Comparison of ENCODE assay signal across 12 cellular contexts in genomic region chr6:53112404-53112803, GRCh38. TPM values are rescaled to one million over a fixed set of nuclear protein-coding genes. Genes with fewer than 3 reads are reported as not detected.
DNase-seq lines count a peak whose midpoint lies in the region; ATAC-seq and TF ChIP-seq lines count a peak whose summit lies in the region.
"Had no signal": no experiment of that assay in that cellular context is flagged by ENCODE, and none has a peak within 500 bp of the region (broad histone marks: within the 10 kb centered on the region; RNA-seq: fewer than 3 reads in every experiment).

No MANE protein-coding gene starts in this region.

- TF ChIP-seq CTCF in VCaP (conservative IDR thresholded peaks at IDR 0.05) (no peak), lower lobe of right lung (IDR thresholded peaks at IDR 0.05) (no peak)

- no peaks in the 10 kb centered on the region for H3K36me3 ChIP-seq in lower lobe of right lung
- H3K36me3 ChIP-seq: ascending aorta had no signal

- H3K27me3 ChIP-seq in lower lobe of right lung (ENCODE audit: low read depth): no peaks in the 10 kb centered on the region
- H3K27me3 ChIP-seq: ascending aorta had no signal

- H3K27ac ChIP-seq in VCaP: peak overlapping the region; percentile 74
- H3K27ac ChIP-seq in lower lobe of right lung: peak overlapping the region; percentile 62
- H3K27ac ChIP-seq: ascending aorta had no signal

- H3K9me3 ChIP-seq in lower lobe of right lung: no peaks in the 10 kb centered on the region
- H3K9me3 ChIP-seq: ascending aorta had no signal

- H3K4me3 ChIP-seq in lower lobe of right lung: no peak overlapping the region
- H3K4me3 ChIP-seq: ascending aorta had no signal

- DNase-seq in DMS153 (lab: John Stamatoyannopoulos, UW) (peak; percentile 85), M059J (ENCODE audit: low read depth) (peak; percentile 64), lower lobe of right lung (peak; percentile 46), OCI-M1 (lab: John Stamatoyannopoulos, UW) (no peak), NCI-H2227 (lab: John Stamatoyannopoulos, UW; ENCODE audit: unreplicated experiment) (no peak), hepatic stellate cell (ENCODE audit: low spot score) (no peak), NCI-H1694 treated with DMSO at 0.1 percent for 48 hours (lab: John Stamatoyannopoulos, UW) (no peak)
- DNase-seq: stimulated activated CD8-positive, alpha-beta memory T cell treated with anti-CD3 and anti-CD28 coated beads, Interleukin-4, amount 100 ng/mL, for 48 hours had no signal

- peak; percentile 90 to 92 for ATAC-seq in lower lobe of right lung

- intact Hi-C loops in lower lobe of right lung (cut with DNase I): no loop called here

- H3K4me1 ChIP-seq in lower lobe of right lung: peaks cover 5% of the 10 kb centered on the region
- H3K4me1 ChIP-seq: ascending aorta had no signal

RNA-seq across cellular contexts. Expression of gene GCM1, which starts 36.2 kb away (rescaled TPM):
- total RNA-seq in M059J (2014; rRNA removed; shearing (Covaris generic)): not detected in 2 replicates
- not detected for total RNA-seq in lower lobe of right lung
- total RNA-seq: ascending aorta, myocyte, skeletal muscle tissue had no signal

RNA-seq across cellular contexts. Expression of gene FBXO9, which starts 47.2 kb away (rescaled TPM):
- 45.2 and 80.4 TPM in 2 replicates for total RNA-seq in M059J (2014; rRNA removed; shearing (Covaris generic))
- total RNA-seq in lower lobe of right lung: 112 TPM

RNA-seq across cellular contexts. Expression of gene CILK1, which starts 50.8 kb away (rescaled TPM):
- total RNA-seq in M059J (2014; rRNA removed; shearing (Covaris generic)): 19.1 and 28.1 TPM in 2 replicates
- 16.0 TPM for total RNA-seq in lower lobe of right lung

Comparison
In these comparisons a context has a peak if more than half of its experiments do, and no peak if none do; other contexts are left out.
1. DNase-seq: peak in DMS153 (single experiment), M059J (single experiment) and lower lobe of right lung (single experiment); none in OCI-M1 (single experiment), NCI-H2227 (single experiment), hepatic stellate cell (single experiment) and NCI-H1694 treated with DMSO at 0.1 percent for 48 hours (single experiment).